Comparison of ENCODE assay signal across 1 cellular context in genomic region chr4:35562831-35563230, GRCh38.
TF ChIP-seq lines count a peak whose summit lies in the region.

No MANE protein-coding gene starts in this region.

TF ChIP-seq in GM12878, 131 proteins besides CTCF, POLR2A, EP300 and RAD21 (continued from another document):
- TF ChIP-seq BCL3 (IDR thresholded peaks at IDR 0.05; ENCODE audit: borderline replicate concordance, insufficient read depth, low read depth, low read length, poor library complexity, severe bottlenecking) = no peak
- no peak for TF ChIP-seq E4F1 (IDR thresholded peaks at IDR 0.05; ENCODE audit: borderline replicate concordance, partially characterized antibody)
- no peak for TF ChIP-seq E2F8 (IDR thresholded peaks at IDR 0.05; ENCODE audit: low read depth, partially characterized antibody)
- no peak for TF ChIP-seq PKNOX1 (IDR thresholded peaks at IDR 0.05)
- TF ChIP-seq MTA2 (IDR thresholded peaks at IDR 0.05; ENCODE audit: low read depth) = peak; percentile 19; the same call in 1 of the 2 replicates
- TF ChIP-seq SKIL (IDR thresholded peaks at IDR 0.05; ENCODE audit: low read depth, poor library complexity, severe bottlenecking) = no peak
- TF ChIP-seq SREBF2 (IDR thresholded peaks at IDR 0.05; ENCODE audit: low read length) = no peak
- TF ChIP-seq TCF7 (IDR thresholded peaks at IDR 0.05; ENCODE audit: borderline replicate concordance) = no peak
- TF ChIP-seq SMARCA5 (IDR thresholded peaks at IDR 0.05) = no peak
- TF ChIP-seq MEF2B (IDR thresholded peaks at IDR 0.05; ENCODE audit: partially characterized antibody, poor library complexity, severe bottlenecking) = peak; percentile 50
- TF ChIP-seq TCF3 (IDR thresholded peaks at IDR 0.05; ENCODE audit: borderline replicate concordance, insufficient read depth, low read depth, low read length) = no peak
- no peak for TF ChIP-seq PRDM15 (CRISPR knock-in tag; IDR thresholded peaks at IDR 0.05)
- TF ChIP-seq BCLAF1 (IDR thresholded peaks at IDR 0.05) = no peak
- no peak for TF ChIP-seq TBL1XR1 (IDR thresholded peaks at IDR 0.05; ENCODE audit: low read depth, low read length)
- TF ChIP-seq RCOR1 (conservative IDR thresholded peaks at IDR 0.05; ENCODE audit: low read depth, low read length) = no peak
- no peak for TF ChIP-seq ETV6 (conservative IDR thresholded peaks at IDR 0.05 in 1 of 2, IDR thresholded peaks at IDR 0.05 in 1 of 2; ENCODE audit: borderline replicate concordance in 1 of 2, low read depth in 1 of 2)
- 0 out of 2 replicates have a peak, but pooled peaks have one; percentile 16 for TF ChIP-seq ATF7 (IDR thresholded peaks at IDR 0.05; ENCODE audit: low read depth)
- no peak for TF ChIP-seq TAF1 (IDR thresholded peaks at IDR 0.05; ENCODE audit: borderline replicate concordance, low read depth, low read length)
